Comparison of ENCODE assay signal across 17 cellular contexts in genomic region chr16:84843149-84844048, GRCh38. TPM values are rescaled to one million over a fixed set of nuclear protein-coding genes. Genes with fewer than 3 reads are reported as not detected.
DNase-seq lines count a peak whose midpoint lies in the region; ATAC-seq and TF ChIP-seq lines count a peak whose summit lies in the region.
"Had no signal": no experiment of that assay in that cellular context is flagged by ENCODE, and none has a peak within 500 bp of the region (broad histone marks: within the 10 kb centered on the region; RNA-seq: fewer than 3 reads in every experiment).

No MANE protein-coding gene starts in this region.

- H3K4me1 Mint-ChIP-seq in GM23338: peaks cover 67% of the 10 kb centered on the region
- peaks cover 32% of the 10 kb centered on the region for H3K4me1 Mint-ChIP-seq in endodermal cell
- peaks cover 68% of the 10 kb centered on the region for H3K4me1 Mint-ChIP-seq in neural progenitor cell
- H3K4me1 Mint-ChIP-seq in activated T-cell treated with anti-CD3 and anti-CD28 coated beads, Interleukin-2, amount 50 U/mL, for 4 hours (ENCODE audit: low read depth): peaks cover 6% of the 10 kb centered on the region

- H3K4me3 ChIP-seq in GM23338: 0 out of 2 replicates have a peak overlapping the region, but pooled peaks have one; percentile 31
- no peak overlapping the region for H3K4me3 ChIP-seq in endodermal cell (ENCODE audit: low read length)
- no peak overlapping the region for H3K4me3 ChIP-seq in neural progenitor cell
- H3K4me3 ChIP-seq in smooth muscle cell: no peak overlapping the region
- H3K4me3 ChIP-seq: ovary, upper lobe of right lung had no signal

- H4K20me1 ChIP-seq in GM23338 (replicated peaks; ENCODE audit: insufficient read depth) (no peaks in the 10 kb centered on the region; the same call in 1 of the 2 replicates), neural progenitor cell (ENCODE audit: low read depth) (peaks cover 39% of the 10 kb centered on the region), smooth muscle cell (ENCODE audit: low read depth) (peaks cover 44% of the 10 kb centered on the region)

- H3K27me3 ChIP-seq in GM23338 (ENCODE audit: insufficient read depth) (no peaks in the 10 kb centered on the region), endodermal cell (ENCODE audit: control insufficient read depth, insufficient read depth, low read length, poor library complexity, severe bottlenecking) (peaks cover 29% of the 10 kb centered on the region), neural progenitor cell (peaks cover 74% of the 10 kb centered on the region), smooth muscle cell (ENCODE audit: low read depth) (no peaks in the 10 kb centered on the region)
- H3K27me3 ChIP-seq: ovary, upper lobe of right lung had no signal

- no peak overlapping the region for H3K9ac ChIP-seq in endodermal cell (ENCODE audit: extremely low read depth, low read length, poor library complexity, severe bottlenecking)
- no peak overlapping the region for H3K9ac ChIP-seq in neural progenitor cell
- no peak overlapping the region for H3K9ac ChIP-seq in smooth muscle cell (ENCODE audit: low read depth)

- peaks cover 45% of the 10 kb centered on the region for H3K4me1 ChIP-seq in GM23338 (ENCODE audit: insufficient read depth)
- H3K4me1 ChIP-seq in endodermal cell (ENCODE audit: control insufficient read depth, insufficient read depth, low read length): peaks cover 3% of the 10 kb centered on the region
- peaks cover 53% of the 10 kb centered on the region for H3K4me1 ChIP-seq in neural progenitor cell
- H3K4me1 ChIP-seq in smooth muscle cell (ENCODE audit: low read depth): peaks cover 25% of the 10 kb centered on the region
- H3K4me1 ChIP-seq: upper lobe of right lung had no signal

- no peak; the same call in 2 of the 3 replicates for ATAC-seq in GM23338
- ATAC-seq in activated T-cell treated with anti-CD3 and anti-CD28 coated beads, Interleukin-2, amount 50 U/mL, for 4 hours: no peak
- ATAC-seq: upper lobe of right lung had no signal

- H3K27me3 Mint-ChIP-seq in GM23338 (ENCODE audit: insufficient read depth, low read depth, poor library complexity) (peaks cover 51% of the 10 kb centered on the region), endodermal cell (ENCODE audit: insufficient read depth) (peaks cover 37% of the 10 kb centered on the region), neural progenitor cell (ENCODE audit: insufficient read depth, low read depth) (peaks cover 31% of the 10 kb centered on the region)
- peaks cover 27% of the 10 kb centered on the region for H3K27me3 Mint-ChIP-seq in activated T-cell treated with anti-CD3 and anti-CD28 coated beads, Interleukin-2, amount 50 U/mL, for 4 hours (ENCODE audit: low read depth)

- H3K9me3 ChIP-seq in endodermal cell (ENCODE audit: control insufficient read depth, low read length) (no peaks in the 10 kb centered on the region), neural progenitor cell (ENCODE audit: low read depth) (no peaks in the 10 kb centered on the region), smooth muscle cell (replicated peaks; ENCODE audit: low read depth) (no peaks in the 10 kb centered on the region)
- H3K9me3 ChIP-seq: ovary, upper lobe of right lung had no signal

- WGBS in endodermal cell (ENCODE audit: insufficient coverage in 1 of 2, insufficient read length in 1 of 2), 2 experiments: 77 to 82% methylated on average over 8 to 13 of the region's 13 CpGs
- 72% methylated on average over 13 of the region's 13 CpGs for WGBS in smooth muscle cell (ENCODE audit: low lambda C conversion rate)

- H3K4me3 Mint-ChIP-seq in GM23338 (peak overlapping the region; percentile 56; the same call in 2 of the 3 replicates), endodermal cell (peak overlapping the region; percentile 56), neural progenitor cell (peak overlapping the region; percentile 27)
- H3K4me3 Mint-ChIP-seq in activated T-cell treated with anti-CD3 and anti-CD28 coated beads, Interleukin-2, amount 50 U/mL, for 4 hours: no peak overlapping the region
- H3K4me3 Mint-ChIP-seq: CD4-positive, alpha-beta memory T cell; T-helper 1 cell treated with Interleukin-12 subunit alpha and Interleukin-12 subunit beta and Interleukin-4 antibody, amounts not matched to agents 30 μg/mL and 1 μg/mL, for 36 hours had no signal

- TF ChIP-seq CTCF in GM23338 (conservative IDR thresholded peaks at IDR 0.05; ENCODE audit: low read depth in 2 of 2) (no peak), endodermal cell (conservative IDR thresholded peaks at IDR 0.05) (no peak), neural progenitor cell (IDR thresholded peaks at IDR 0.05) (no peak), smooth muscle cell (IDR thresholded peaks at IDR 0.05; ENCODE audit: borderline replicate concordance, insufficient read depth, poor library complexity, severe bottlenecking) (no peak)

- DNase-seq in 8988T: peak; percentile 26
- no peak for DNase-seq in GM23338 (ENCODE audit: low spot score)
- no peak for DNase-seq in endodermal cell
- no peak for DNase-seq in neural progenitor cell (ENCODE audit: low spot score)
- no peak for DNase-seq in activated effector memory CD4-positive, alpha-beta T cell treated with Interleukin-2 at 50 U/mL for 16 hours
- no peak for DNase-seq in stimulated activated CD4-positive, alpha-beta T cell treated with anti-CD3 and anti-CD28 coated beads, Interleukin-2, amount 100 ng/mL, for 24 hours
- no peak for DNase-seq in smooth muscle cell (lab: John Stamatoyannopoulos, UW; ENCODE audit: unreplicated experiment)
- DNase-seq in activated T-cell treated with anti-CD3 and anti-CD28 coated beads, Interleukin-2, amount 50 U/mL, for 4 hours: no peak
- DNase-seq: activated CD4-positive, CD25-positive, alpha-beta regulatory T cell treated with anti-CD3 and anti-CD28 coated beads, Interleukin-2, amount 50 U/mL, for 72 hours; activated T-cell treated with anti-CD3 and anti-CD28 coated beads for 4 hours; CD4-positive, alpha-beta memory T cell; GOT3; KBM-7; NCI-H526 treated with DMSO at 0.1 percent for 48 hours; ovary; upper lobe of right lung had no signal

- H3K36me3 ChIP-seq in GM23338 (ENCODE audit: insufficient read depth) (no peaks in the 10 kb centered on the region), endodermal cell (ENCODE audit: control insufficient read depth, insufficient read depth, low read length) (no peaks in the 10 kb centered on the region), neural progenitor cell (no peaks in the 10 kb centered on the region), smooth muscle cell (ENCODE audit: low read depth) (no peaks in the 10 kb centered on the region)
- H3K36me3 ChIP-seq: ovary had no signal

- H2AFZ ChIP-seq in GM23338 (no peak overlapping the region), neural progenitor cell (replicated peaks) (no peak overlapping the region), smooth muscle cell (ENCODE audit: low read depth) (no peak overlapping the region)

- no peaks in the 10 kb centered on the region for H3K9me2 ChIP-seq in GM23338 (ENCODE audit: insufficient read depth)

- H3F3A ChIP-seq in GM23338 (replicated peaks; ENCODE audit: low read depth) (peaks cover 13% of the 10 kb centered on the region; the same call in 1 of the 2 replicates), neural progenitor cell (ENCODE audit: low read depth) (peaks cover 44% of the 10 kb centered on the region), smooth muscle cell (ENCODE audit: low read depth) (peaks cover 6% of the 10 kb centered on the region)

- H3K27ac ChIP-seq in GM23338 (ENCODE audit: low read depth): peak overlapping the region; percentile 50; the same call in 1 of the 2 replicates
- H3K27ac ChIP-seq in endodermal cell (ENCODE audit: low read depth, low read length): no peak overlapping the region
- no peak overlapping the region for H3K27ac ChIP-seq in neural progenitor cell
- H3K27ac ChIP-seq in smooth muscle cell (ENCODE audit: low read depth): no peak overlapping the region
- H3K27ac ChIP-seq: ovary, upper lobe of right lung had no signal

- peak overlapping the region; percentile 52 for H3K4me2 ChIP-seq in GM23338
- peak overlapping the region; percentile 44 for H3K4me2 ChIP-seq in neural progenitor cell
- no peak overlapping the region for H3K4me2 ChIP-seq in smooth muscle cell

- H3K36me3 Mint-ChIP-seq in GM23338 (ENCODE audit: low read depth) (no peaks in the 10 kb centered on the region), endodermal cell (ENCODE audit: low read depth) (no peaks in the 10 kb centered on the region), neural progenitor cell (no peaks in the 10 kb centered on the region)
- H3K36me3 Mint-ChIP-seq in activated T-cell treated with anti-CD3 and anti-CD28 coated beads, Interleukin-2, amount 50 U/mL, for 4 hours (ENCODE audit: insufficient read depth): no peaks in the 10 kb centered on the region
- H3K36me3 Mint-ChIP-seq: CD4-positive, alpha-beta memory T cell had no signal

- H3K27ac Mint-ChIP-seq in GM23338 (peak overlapping the region; percentile 99), endodermal cell (no peak overlapping the region), neural progenitor cell (peak overlapping the region; percentile 50)
- H3K27ac Mint-ChIP-seq: CD4-positive, alpha-beta memory T cell; T-helper 1 cell treated with Interleukin-12 subunit alpha and Interleukin-12 subunit beta and Interleukin-4 antibody, amounts not matched to agents 30 μg/mL and 1 μg/mL, for 36 hours had no signal

- H3K9me3 Mint-ChIP-seq in GM23338 (no peaks in the 10 kb centered on the region), endodermal cell (no peaks in the 10 kb centered on the region), neural progenitor cell (peaks cover 2% of the 10 kb centered on the region)
- H3K9me3 Mint-ChIP-seq in activated T-cell treated with anti-CD3 and anti-CD28 coated beads, Interleukin-2, amount 50 U/mL, for 4 hours: no peaks in the 10 kb centered on the region
- H3K9me3 Mint-ChIP-seq: T-helper 1 cell treated with Interleukin-12 subunit alpha and Interleukin-12 subunit beta and Interleukin-4 antibody, amounts not matched to agents 30 μg/mL and 1 μg/mL, for 36 hours had no signal

- H3K79me2 ChIP-seq in GM23338 (replicated peaks; ENCODE audit: insufficient read depth) (no peaks in the 10 kb centered on the region), neural progenitor cell (ENCODE audit: low read depth) (no peaks in the 10 kb centered on the region), smooth muscle cell (ENCODE audit: low read depth) (peaks cover 27% of the 10 kb centered on the region)

TF ChIP-seq in GM23338, 12 proteins besides CTCF, POLR2A, EP300 and RAD21 (continues in another document):
- TF ChIP-seq JUNB (IDR thresholded peaks at IDR 0.05; ENCODE audit: unreplicated experiment) (no peak), CREB1 (CRISPR knock-in tag; IDR thresholded peaks at IDR 0.05; ENCODE audit: low read depth) (no peak)

RNA-seq across cellular contexts. Expression of gene CRISPLD2, which starts 23.6 kb away (rescaled TPM):
- 6.0 and 8.3 TPM in 2 replicates for total RNA-seq in GM23338 (2014; rRNA removed; shearing (Covaris generic))
- polyA plus RNA-seq in GM23338 (2016; fragmentation: Nextera tagmentation; extraction: Ambion mirVana) (2.1 and 2.6 TPM in 2 replicates), smooth muscle cell (79.7 and 105 TPM in 2 replicates)
- total RNA-seq in endodermal cell (1 to 10 TPM; 5.0 to 9.3 TPM), neural progenitor cell (ENCODE audit: low replicate concordance) (0.11 and 0.50 TPM in 2 replicates), smooth muscle cell (63.1 and 104 TPM in 2 replicates)
- 1.6 TPM for polyA plus RNA-seq in endodermal cell (2013, experiment 1 of 2)
- polyA plus RNA-seq in endodermal cell (2013, experiment 2 of 2): 1.7 TPM
- under 1 TPM; 0.11 to 0.57 (median 0.46) TPM for total RNA-seq in activated T-cell treated with anti-CD3 and anti-CD28 coated beads, Interleukin-2, amount 50 U/mL, for 4 hours
